Comparison of ENCODE assay signal across 25 cellular contexts in genomic region chr15:37081985-37082384, GRCh38. TPM values are rescaled to one million over a fixed set of nuclear protein-coding genes. Genes with fewer than 3 reads are reported as not detected.
DNase-seq lines count a peak whose midpoint lies in the region; ATAC-seq, FAIRE-seq and TF ChIP-seq lines count a peak whose summit lies in the region.
"Had no signal": no experiment of that assay in that cellular context is flagged by ENCODE, and none has a peak within 500 bp of the region (broad histone marks: within the 10 kb centered on the region; RNA-seq: fewer than 3 reads in every experiment).

No MANE protein-coding gene starts in this region.

- BruUV-seq in Caco-2 (replicated peaks; lab: Mats Ljungman, UMichigan): no TSS peak

- peaks cover 39% of the 10 kb centered on the region for H3K79me2 ChIP-seq in hepatocyte

- H3K9me3 Mint-ChIP-seq in Caco-2 (ENCODE audit: unreplicated experiment): no peaks in the 10 kb centered on the region
- no peaks in the 10 kb centered on the region for H3K9me3 Mint-ChIP-seq in chondrocyte (ENCODE audit: low read depth)
- H3K9me3 Mint-ChIP-seq in activated T-helper 1 cell treated with anti-CD3 and anti-CD28 coated beads, Interleukin-12 subunit alpha, Interleukin-12 subunit beta, Interleukin-2, Interleukin-4 antibody, amounts not matched to agents 30 ng/mL and 10 ng/mL and 1 ng/mL, durations not matched to agents 14 hours and 24 hours and 36 hours: no peaks in the 10 kb centered on the region
- H3K9me3 Mint-ChIP-seq in activated T-helper 17 cell treated with anti-CD3 and anti-CD28 coated beads, Interleukin-2, amount 50 U/mL, for 72 hours: peaks cover 3% of the 10 kb centered on the region

- DNase-seq in Caco-2 (peak; percentile 41 to 47), chondrocyte (ENCODE audit: low spot score) (no peak), hepatocyte (ENCODE audit: low spot score) (no peak), pancreas (no peak), NCI-H1092 treated with DMSO at 0.1 percent for 48 hours (lab: John Stamatoyannopoulos, UW) (no peak), NCI-H510A (lab: John Stamatoyannopoulos, UW) (no peak)
- no peak for DNase-seq in activated T-helper 1 cell treated with anti-CD3 and anti-CD28 coated beads, Interleukin-12 subunit alpha, Interleukin-12 subunit beta, Interleukin-2, Interleukin-4 antibody, amounts not matched to agents 30 ng/mL and 10 ng/mL and 1 ng/mL, durations not matched to agents 14 hours and 24 hours and 36 hours (ENCODE audit: low spot score)
- DNase-seq: activated CD4-positive, alpha-beta T cell treated with anti-CD3 and anti-CD28 coated beads for 48 hours; activated CD8-positive, alpha-beta memory T cell treated with anti-CD3 and anti-CD28 coated beads, Interleukin-2, amount 50 U/mL, for 4 hours; amniotic stem cell; colonic mucosa; foreskin fibroblast; Kasumi-1; left cardiac atrium; NCI-H1092; NCI-H2107; NCI-H526 treated with DMSO at 0.1 percent for 48 hours; stimulated activated CD4-positive, alpha-beta T cell treated with anti-CD3 and anti-CD28 coated beads, Interleukin-2, amount 100 ng/mL, for 48 hours; upper lobe of right lung had no signal

- H3K27me3 ChIP-seq in Caco-2 (replicated peaks; ENCODE audit: control insufficient read depth, insufficient read depth, low read length): no peaks in the 10 kb centered on the region
- no peaks in the 10 kb centered on the region for H3K27me3 ChIP-seq in hepatocyte
- H3K27me3 ChIP-seq in pancreas: no peaks in the 10 kb centered on the region
- H3K27me3 ChIP-seq: BLaER1 treated with 17β-estradiol and CSF1 and Interleukin-3, amounts not matched to agents 10 nM and 100 nM; colonic mucosa; upper lobe of right lung had no signal

- H3K4me1 ChIP-seq in Caco-2: peaks cover 65% of the 10 kb centered on the region
- peaks cover 17% of the 10 kb centered on the region for H3K4me1 ChIP-seq in hepatocyte (ENCODE audit: insufficient read depth)
- peaks cover 3 to 5% (median 4%) of the 10 kb centered on the region in 3 donors for H3K4me1 ChIP-seq in pancreas
- H3K4me1 ChIP-seq: A549, colonic mucosa had no signal

- intact Hi-C loops in Caco-2 (cut with micrococcal nuclease; ENCODE audit: unreplicated experiment) (loop anchor here (1.0 to 2.0 kb wide), 2 partner anchors 24 to 35 kb away; no protein-coding TSS in a partner anchor), pancreas (cut with DNase I) (no loop called here)
- intact Hi-C loops in activated T-helper 1 cell treated with anti-CD3 and anti-CD28 coated beads, Interleukin-12 subunit alpha, Interleukin-12 subunit beta, Interleukin-2, Interleukin-4 antibody, amounts not matched to agents 30 ng/mL and 10 ng/mL and 1 ng/mL, durations not matched to agents 14 hours and 24 hours and 36 hours (cut with micrococcal nuclease): no loop called here

- peak overlapping the region; percentile 32 for H3K4me3 Mint-ChIP-seq in Caco-2 (ENCODE audit: unreplicated experiment)
- H3K4me3 Mint-ChIP-seq in chondrocyte (ENCODE audit: unreplicated experiment): peak overlapping the region; percentile 1
- no peak overlapping the region for H3K4me3 Mint-ChIP-seq in activated T-helper 1 cell treated with anti-CD3 and anti-CD28 coated beads, Interleukin-12 subunit alpha, Interleukin-12 subunit beta, Interleukin-2, Interleukin-4 antibody, amounts not matched to agents 30 ng/mL and 10 ng/mL and 1 ng/mL, durations not matched to agents 14 hours and 24 hours and 36 hours
- no peak overlapping the region for H3K4me3 Mint-ChIP-seq in activated T-helper 17 cell treated with anti-CD3 and anti-CD28 coated beads, Interleukin-2, amount 50 U/mL, for 72 hours
- H3K4me3 Mint-ChIP-seq: stimulated activated naive CD8-positive, alpha-beta T cell treated with anti-CD3 and anti-CD28 coated beads, Interleukin-15, Interleukin-2, amounts not matched to agents 100 ng/mL and 50 ng/mL, for 24 hours had no signal

- CTCF ChIA-PET in Caco-2 (lab: Charles Lee): no interaction called here

- H3K36me3 ChIP-seq in Caco-2 (ENCODE audit: control insufficient read depth, insufficient read depth, low read length) (no peaks in the 10 kb centered on the region), hepatocyte (replicated peaks; ENCODE audit: insufficient read depth, low read depth) (no peaks in the 10 kb centered on the region), pancreas (peaks cover 0 to 3% (median 0%) of the 10 kb centered on the region in 3 donors)
- H3K36me3 ChIP-seq: BLaER1 treated with 17β-estradiol and CSF1 and Interleukin-3, amounts not matched to agents 10 nM and 100 nM; colonic mucosa had no signal

- H3K4me1 Mint-ChIP-seq in Caco-2 (ENCODE audit: low read depth, unreplicated experiment): peaks cover 29% of the 10 kb centered on the region
- peaks cover 64% of the 10 kb centered on the region for H3K4me1 Mint-ChIP-seq in chondrocyte (ENCODE audit: low read depth)
- no peaks in the 10 kb centered on the region for H3K4me1 Mint-ChIP-seq in activated T-helper 1 cell treated with anti-CD3 and anti-CD28 coated beads, Interleukin-12 subunit alpha, Interleukin-12 subunit beta, Interleukin-2, Interleukin-4 antibody, amounts not matched to agents 30 ng/mL and 10 ng/mL and 1 ng/mL, durations not matched to agents 14 hours and 24 hours and 36 hours (ENCODE audit: low read depth)
- no peaks in the 10 kb centered on the region for H3K4me1 Mint-ChIP-seq in activated T-helper 17 cell treated with anti-CD3 and anti-CD28 coated beads, Interleukin-2, amount 50 U/mL, for 72 hours

- no peak for TF ChIP-seq CTCF in Caco-2 (IDR thresholded peaks at IDR 0.05; ENCODE audit: insufficient read depth in 1 of 2, low read depth in 1 of 2, low read length in 1 of 2, severe bottlenecking in 1 of 2, unreplicated experiment in 1 of 2)
- TF ChIP-seq CTCF in chondrocyte (IDR thresholded peaks at IDR 0.05): no peak
- TF ChIP-seq CTCF in hepatocyte (IDR thresholded peaks at IDR 0.05; ENCODE audit: poor library complexity): no peak
- no peak for TF ChIP-seq CTCF in pancreas (IDR thresholded peaks at IDR 0.05)

- no peak overlapping the region for H2AFZ ChIP-seq in hepatocyte

- FAIRE-seq in pancreas (lab: Jason Lieb, UNC): no peak
- FAIRE-seq: A549, D721Med, TTC549 had no signal

- POLR2A ChIA-PET in Caco-2 (lab: Charles Lee): interaction anchor here (0.6 kb wide), 1 partner anchor 24 kb away, joined by 3 read pairs; no protein-coding TSS in a partner anchor

- peak overlapping the region; percentile 48 for H3K27ac ChIP-seq in hepatocyte
- peak overlapping the region in 3 of 4 donors; percentile 28 to 54 (median 39) for H3K27ac ChIP-seq in pancreas
- H3K27ac ChIP-seq: A549; BLaER1 treated with 17β-estradiol and CSF1 and Interleukin-3, amounts not matched to agents 10 nM and 100 nM; colonic mucosa; upper lobe of right lung had no signal

- H3K27me3 Mint-ChIP-seq in Caco-2 (ENCODE audit: insufficient read depth, unreplicated experiment): no peaks in the 10 kb centered on the region
- no peaks in the 10 kb centered on the region for H3K27me3 Mint-ChIP-seq in chondrocyte (ENCODE audit: low read depth)
- H3K27me3 Mint-ChIP-seq in activated T-helper 1 cell treated with anti-CD3 and anti-CD28 coated beads, Interleukin-12 subunit alpha, Interleukin-12 subunit beta, Interleukin-2, Interleukin-4 antibody, amounts not matched to agents 30 ng/mL and 10 ng/mL and 1 ng/mL, durations not matched to agents 14 hours and 24 hours and 36 hours (ENCODE audit: insufficient read depth): no peaks in the 10 kb centered on the region
- H3K27me3 Mint-ChIP-seq in activated T-helper 17 cell treated with anti-CD3 and anti-CD28 coated beads, Interleukin-2, amount 50 U/mL, for 72 hours: peaks cover 15% of the 10 kb centered on the region

- H3K9me3 ChIP-seq in Caco-2: no peaks in the 10 kb centered on the region
- H3K9me3 ChIP-seq in hepatocyte (ENCODE audit: low read depth): no peaks in the 10 kb centered on the region
- no peaks in the 10 kb centered on the region for H3K9me3 ChIP-seq in pancreas
- H3K9me3 ChIP-seq: A549; BLaER1 treated with 17β-estradiol and CSF1 and Interleukin-3, amounts not matched to agents 10 nM and 100 nM; colonic mucosa; upper lobe of right lung had no signal

- WGBS in hepatocyte (ENCODE audit: low lambda C conversion rate, missing lambda C conversion rate): 58% methylated on average over 5 of the region's 5 CpGs
- 64 to 69% methylated on average over 5 of the region's 5 CpGs for WGBS in pancreas, 2 donors

- H3K4me2 ChIP-seq in hepatocyte: peak overlapping the region; percentile 51
- H3K4me2 ChIP-seq: A549; BLaER1 treated with 17β-estradiol and CSF1 and Interleukin-3, amounts not matched to agents 10 nM and 100 nM had no signal

- H3K27ac Mint-ChIP-seq in Caco-2 (ENCODE audit: unreplicated experiment): peak overlapping the region; percentile 59
- H3K27ac Mint-ChIP-seq in chondrocyte (ENCODE audit: unreplicated experiment): peak overlapping the region; percentile 82
- no peak overlapping the region for H3K27ac Mint-ChIP-seq in activated T-helper 1 cell treated with anti-CD3 and anti-CD28 coated beads, Interleukin-12 subunit alpha, Interleukin-12 subunit beta, Interleukin-2, Interleukin-4 antibody, amounts not matched to agents 30 ng/mL and 10 ng/mL and 1 ng/mL, durations not matched to agents 14 hours and 24 hours and 36 hours
- no peak overlapping the region for H3K27ac Mint-ChIP-seq in activated T-helper 17 cell treated with anti-CD3 and anti-CD28 coated beads, Interleukin-2, amount 50 U/mL, for 72 hours
- H3K27ac Mint-ChIP-seq: stimulated activated naive CD8-positive, alpha-beta T cell treated with anti-CD3 and anti-CD28 coated beads, Interleukin-15, Interleukin-2, amounts not matched to agents 100 ng/mL and 50 ng/mL, for 24 hours had no signal

- no peaks in the 10 kb centered on the region for H4K20me1 ChIP-seq in hepatocyte (ENCODE audit: insufficient read depth, poor library complexity, severe bottlenecking)
- H4K20me1 ChIP-seq: BLaER1 treated with 17β-estradiol and CSF1 and Interleukin-3, amounts not matched to agents 10 nM and 100 nM had no signal

- H3K4me3 ChIP-seq in Caco-2 (ENCODE audit: low read depth, low read length) (no peak overlapping the region), hepatocyte (no peak overlapping the region), pancreas (no peak overlapping the region)
- H3K4me3 ChIP-seq: A549; BLaER1 treated with 17β-estradiol and CSF1 and Interleukin-3, amounts not matched to agents 10 nM and 100 nM; colonic mucosa; upper lobe of right lung had no signal

- H3K9me2 ChIP-seq in hepatocyte (replicated peaks; ENCODE audit: insufficient read depth): no peaks in the 10 kb centered on the region

- peak in 3 of 4 donors; percentile 26 to 56 (median 40) for ATAC-seq in pancreas
- no peak for ATAC-seq in activated T-helper 17 cell treated with anti-CD3 and anti-CD28 coated beads, Interleukin-2, amount 50 U/mL, for 72 hours (replicated peaks)
- ATAC-seq: A549, upper lobe of right lung had no signal

- H3K36me3 Mint-ChIP-seq in Caco-2 (ENCODE audit: insufficient read depth, unreplicated experiment) (peaks cover 7% of the 10 kb centered on the region), chondrocyte (ENCODE audit: low read depth) (peaks cover 15% of the 10 kb centered on the region)
- H3K36me3 Mint-ChIP-seq in activated T-helper 1 cell treated with anti-CD3 and anti-CD28 coated beads, Interleukin-12 subunit alpha, Interleukin-12 subunit beta, Interleukin-2, Interleukin-4 antibody, amounts not matched to agents 30 ng/mL and 10 ng/mL and 1 ng/mL, durations not matched to agents 14 hours and 24 hours and 36 hours (ENCODE audit: low read depth): no peaks in the 10 kb centered on the region
- H3K36me3 Mint-ChIP-seq in activated T-helper 17 cell treated with anti-CD3 and anti-CD28 coated beads, Interleukin-2, amount 50 U/mL, for 72 hours (ENCODE audit: low read depth): no peaks in the 10 kb centered on the region

RNA-seq across cellular contexts. Expression of gene MEIS2, which starts 18.4 kb away (rescaled TPM):
- total RNA-seq in Caco-2 (2022) (28.5 and 28.7 TPM in 2 replicates), chondrocyte (28.3 to 76.9 TPM (median 30.2 TPM) in 3 replicates), hepatocyte (30.0 and 33.5 TPM in 2 replicates), pancreas (10 to 100 TPM in 5 of 6 donors, 1 to 10 TPM in 1; 9.1 to 24.1 (median 14.8) TPM)
- polyA plus RNA-seq in hepatocyte (20.6 and 32.4 TPM in 2 replicates), pancreas (10 to 100 TPM; 10.7 to 30.5 TPM)
- not detected in 2 replicates for total RNA-seq in activated T-helper 1 cell treated with anti-CD3 and anti-CD28 coated beads, Interleukin-12 subunit alpha, Interleukin-12 subunit beta, Interleukin-2, Interleukin-4 antibody, amounts not matched to agents 30 ng/mL and 10 ng/mL and 1 ng/mL, durations not matched to agents 14 hours and 24 hours and 36 hours
- total RNA-seq in activated T-helper 17 cell treated with anti-CD3 and anti-CD28 coated beads, Interleukin-2, amount 50 U/mL, for 72 hours: not detected

Comparison
In these comparisons a context has a peak if more than half of its experiments do, and no peak if none do; other contexts are left out.
1. DNase-seq: peak in Caco-2 (2 of 2); none in chondrocyte (single experiment), hepatocyte (single experiment), pancreas (0 of 6), NCI-H1092 treated with DMSO at 0.1 percent for 48 hours (single experiment), activated T-helper 1 cell treated with anti-CD3 and anti-CD28 coated beads, Interleukin-12 subunit alpha, Interleukin-12 subunit beta, Interleukin-2, Interleukin-4 antibody, amounts not matched to agents 30 ng/mL and 10 ng/mL and 1 ng/mL, durations not matched to agents 14 hours and 24 hours and 36 hours (single experiment) and NCI-H510A (single experiment).
2. H3K27ac Mint-ChIP-seq: peak in Caco-2 (single experiment) and chondrocyte (single experiment); none in activated T-helper 1 cell treated with anti-CD3 and anti-CD28 coated beads, Interleukin-12 subunit alpha, Interleukin-12 subunit beta, Interleukin-2, Interleukin-4 antibody, amounts not matched to agents 30 ng/mL and 10 ng/mL and 1 ng/mL, durations not matched to agents 14 hours and 24 hours and 36 hours (single experiment) and activated T-helper 17 cell treated with anti-CD3 and anti-CD28 coated beads, Interleukin-2, amount 50 U/mL, for 72 hours (single experiment).
3. H3K4me3 Mint-ChIP-seq: peak in Caco-2 (single experiment) and chondrocyte (single experiment); none in activated T-helper 1 cell treated with anti-CD3 and anti-CD28 coated beads, Interleukin-12 subunit alpha, Interleukin-12 subunit beta, Interleukin-2, Interleukin-4 antibody, amounts not matched to agents 30 ng/mL and 10 ng/mL and 1 ng/mL, durations not matched to agents 14 hours and 24 hours and 36 hours (single experiment) and activated T-helper 17 cell treated with anti-CD3 and anti-CD28 coated beads, Interleukin-2, amount 50 U/mL, for 72 hours (single experiment).